ENCODE assay signal across 9 cellular contexts in the genomic region with DNA sequence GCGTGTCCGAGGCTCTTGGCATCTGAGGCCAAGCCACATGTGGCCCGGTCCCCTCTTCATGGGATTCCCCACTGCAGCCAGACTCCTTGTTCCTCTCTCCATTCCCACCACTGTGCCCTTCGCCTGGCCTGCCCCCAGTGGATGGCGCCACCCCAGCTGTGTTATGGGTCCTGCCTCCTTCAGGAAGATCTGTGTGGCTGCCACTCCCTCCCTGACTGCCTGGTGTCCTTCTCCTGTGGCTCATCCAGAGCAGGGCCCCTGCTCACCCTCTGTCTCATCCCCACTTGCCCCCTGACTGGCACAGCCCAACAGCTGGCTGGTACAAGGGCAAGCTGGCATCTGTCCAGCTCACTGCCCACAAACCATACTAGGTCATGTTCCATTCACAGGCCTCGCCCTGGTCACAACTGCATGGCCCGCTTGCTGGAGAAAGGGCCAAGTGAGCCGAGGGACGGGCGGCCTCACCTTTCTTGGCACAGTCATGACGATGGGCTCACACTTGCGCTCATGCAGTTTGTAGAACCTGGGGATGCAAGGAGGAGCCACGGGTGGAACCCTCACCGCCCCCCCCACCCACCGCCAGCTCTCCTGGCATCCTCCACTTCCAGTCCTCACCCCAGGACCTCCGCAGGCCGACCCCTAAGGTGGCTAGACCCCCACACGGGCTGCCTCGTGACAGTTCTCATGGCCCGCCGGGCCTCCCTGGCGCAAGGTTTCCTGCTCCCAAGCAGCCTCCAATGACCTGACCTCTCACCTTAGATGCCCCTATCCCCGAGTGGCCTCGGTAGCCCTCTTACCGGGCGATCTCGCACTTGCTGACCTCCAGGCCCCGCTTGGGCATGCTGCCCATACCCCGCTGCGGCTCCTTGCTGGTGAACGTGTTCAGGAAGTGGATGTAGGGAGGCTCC. TPM values are rescaled to one million over a fixed set of nuclear protein-coding genes. Genes with fewer than 3 reads are reported as not detected.
A peak's percentile ranks its signal among the peaks of the same experiment; 100 is the strongest.
DNase-seq lines count a peak whose midpoint lies in the region; ATAC-seq, FAIRE-seq and TF ChIP-seq lines count a peak whose summit lies in the region.
"Had no signal": no experiment of that assay in that cellular context is flagged by ENCODE, and none has a peak within 500 bp of the region (broad histone marks: within the 10 kb centered on the region; RNA-seq: fewer than 3 reads in every experiment).

No MANE protein-coding gene starts in this region.

- no peaks in the 10 kb centered on the region for H3K36me3 ChIP-seq in ovary

- H3K27ac ChIP-seq in A549 (no peak overlapping the region; a peak in 1 of 6 replicates), dorsolateral prefrontal cortex (peak overlapping the region in 46 of 59 donors; percentile 1 to 74 (median 42)), ovary (no peak overlapping the region)

- peak in 1 of 2 experiments; percentile 25; a peak in 1 of 5 replicates for TF ChIP-seq RAD21 in A549 (conservative IDR thresholded peaks at IDR 0.05 in 1 of 2, IDR thresholded peaks at IDR 0.05 in 1 of 2)

- TF ChIP-seq POLR2A in A549 (IDR thresholded peaks at IDR 0.05; ENCODE audit: low read length) (no peak), ovary (IDR thresholded peaks at IDR 0.05) (no peak)

- H3K9me3 ChIP-seq in A549 (no peaks in the 10 kb centered on the region), ovary (no peaks in the 10 kb centered on the region)

- H3K4me1 ChIP-seq in A549 (peaks cover 26% of the 10 kb centered on the region), ovary (ENCODE audit: insufficient read depth) (peaks cover 4% of the 10 kb centered on the region)

- FAIRE-seq in A549 (lab: Jason Lieb, UNC): no peak

- intact Hi-C loops in dorsolateral prefrontal cortex (cut with DNase I): loop anchor here in 1 of 2 donors (10.0 kb wide), 1 partner anchor 65 kb away; a partner anchor contains a TSS
- intact Hi-C loops in ovary (cut with DNase I): loop anchor here in 1 of 4 donors (10.0 kb wide), 1 partner anchor 65 kb away; a partner anchor contains a TSS

- DNase-seq in A549 (ENCODE audit: low read depth in 1 of 2, low spot score in 1 of 2) (peak; percentile 53 to 68), GM10266 (ENCODE audit: extremely low spot score) (no peak), RKO (ENCODE audit: low spot score) (peak; percentile 47), dorsolateral prefrontal cortex (no peak), ovary (peak in 3 of 5 donors; percentile 52 to 59 (median 53)), NCI-H146 (lab: John Stamatoyannopoulos, UW) (no peak), DMS153 (lab: John Stamatoyannopoulos, UW) (no peak)

- TF ChIP-seq EP300 in A549 (IDR thresholded peaks at IDR 0.05): no peak
- TF ChIP-seq EP300 in ovary (IDR thresholded peaks at IDR 0.05): no peak

- H3K4me2 ChIP-seq in A549: no peak overlapping the region

- H3K27me3 ChIP-seq in dorsolateral prefrontal cortex: no peaks in the 10 kb centered on the region
- H3K27me3 ChIP-seq in ovary: no peaks in the 10 kb centered on the region

- WGBS in A549 (ENCODE audit: missing lambda C conversion rate): 89% methylated on average over 27 of the region's 31 CpGs
- WGBS in ovary, 3 donors: 67 to 71% (median 71%) methylated on average over 31 of the region's 31 CpGs

- H3K4me3 ChIP-seq in A549 (no peak overlapping the region), dorsolateral prefrontal cortex (peak overlapping the region in 1 of 59 donors; percentile 6), ovary (no peak overlapping the region)

- peak; percentile 29; the same call in 2 of the 3 replicates for TF ChIP-seq CTCF in A549 (IDR thresholded peaks at IDR 0.05)
- TF ChIP-seq CTCF in GM10266 (IDR thresholded peaks at IDR 0.05; ENCODE audit: control insufficient read depth, insufficient read depth, low read depth, missing control alignments): peak; percentile 55
- TF ChIP-seq CTCF in dorsolateral prefrontal cortex (IDR thresholded peaks at IDR 0.05 in 54 of 56, conservative IDR thresholded peaks at IDR 0.05 in 2 of 56; ENCODE audit: low read depth in 1 of 56, partially characterized antibody in 56 of 56): peak in 6 of 56 donors; percentile 12 to 23 (median 17)
- no peak for TF ChIP-seq CTCF in ovary (IDR thresholded peaks at IDR 0.05)

- CTCF ChIA-PET in A549 (lab: Yijun Ruan, JAX): interaction anchor here (0.6 to 1.6 kb wide), 9 partner anchors 10 to 54 kb away, joined by 3 to 5 read pairs (median 3); a partner anchor contains a TSS

- POLR2A ChIA-PET in A549 (lab: Yijun Ruan, JAX): interaction anchor here (1.2 to 2.8 kb wide), 4 partner anchors 11 to 38 kb away, joined by 3 to 12 read pairs (median 4); a partner anchor contains a TSS

- ATAC-seq in A549 (peak; percentile 30 to 66; a peak in 5 of 6 replicates), HG03039 (IDR thresholded peaks at IDR 0.05; ENCODE audit: unreplicated experiment) (no peak)

TF ChIP-seq in A549, 52 proteins besides CTCF, POLR2A, EP300 and RAD21:
- TF ChIP-seq GATA3 (IDR thresholded peaks at IDR 0.05; ENCODE audit: borderline replicate concordance) (no peak), RFX5 (IDR thresholded peaks at IDR 0.05) (no peak), HDAC2 (IDR thresholded peaks at IDR 0.05) (no peak), RARB (CRISPR knock-in tag; IDR thresholded peaks at IDR 0.05) (no peak), FOSL2 (IDR thresholded peaks at IDR 0.05) (no peak), FOSL2 (CRISPR knock-in tag; IDR thresholded peaks at IDR 0.05) (no peak)

RNA-seq across cellular contexts. Expression of a gene that starts 2.1 kb away (rescaled TPM):
- polyA plus RNA-seq in A549 (2011; rRNA removed) (0.19 and 0.34 TPM in 2 replicates), A549 (2017; fragmentation: RNase III; extraction: RNeasy Plus Mini Kit Qiagen cat#74134 plus additional on column Dnase treatment) (0.25 to 0.56 TPM (median 0.36 TPM) in 3 replicates), ovary (1 to 10 TPM in 1 of 2 donors, not detected in 1; 7.2 TPM)
- polyA plus RNA-seq in A549 (2012; cell fraction: cytosol; rRNA removed): 1.0 and 1.1 TPM in 2 replicates
- 6.2 and 11.0 TPM in 2 replicates for polyA plus RNA-seq in A549 (2012; cell fraction: nucleus; rRNA removed)
- polyA minus RNA-seq in A549 (2011; rRNA and poly(A)+ RNA removed): 0.25 TPM in 1 of 2 replicates, not detected in the other
- total RNA-seq in dorsolateral prefrontal cortex (1 to 10 TPM in 83 of 120 experiments, under 1 TPM in 23, not detected in 14; 0.41 to 5.3 (median 1.8) TPM), ovary (10 to 100 TPM in 1 of 7 donors, 1 to 10 TPM in 6; 2.4 to 10.7 (median 3.2) TPM)

RNA-seq across cellular contexts. Expression of a gene that starts 3.7 kb away (rescaled TPM):
- polyA plus RNA-seq in A549 (2011; rRNA removed): 34.6 and 38.0 TPM in 2 replicates
- 87.1 and 110 TPM in 2 replicates for polyA plus RNA-seq in A549 (2012; cell fraction: cytosol; rRNA removed)
- polyA plus RNA-seq in A549 (2012; cell fraction: nucleus; rRNA removed): 110 and 189 TPM in 2 replicates
- polyA plus RNA-seq in A549 (2017; fragmentation: RNase III; extraction: RNeasy Plus Mini Kit Qiagen cat#74134 plus additional on column Dnase treatment): 37.9 to 46.0 TPM (median 44.2 TPM) in 3 replicates
- polyA minus RNA-seq in A549 (2011; rRNA and poly(A)+ RNA removed): 31.3 and 58.1 TPM in 2 replicates
- 10 to 100 TPM; 24.6 to 72.2 (median 38.4) TPM for total RNA-seq in dorsolateral prefrontal cortex
- total RNA-seq in ovary: 10 to 100 TPM; 31.1 to 80.5 (median 60.8) TPM
- polyA plus RNA-seq in ovary: 10 to 100 TPM in 1 of 2 donors, 1 to 10 TPM in 1; 2.8 to 74.3 TPM

RNA-seq across cellular contexts. Expression of a gene that starts 11.3 kb away (rescaled TPM):
- polyA plus RNA-seq in A549 (2011; rRNA removed): 34.6 and 40.9 TPM in 2 replicates
- polyA plus RNA-seq in A549 (2012; cell fraction: cytosol; rRNA removed): 62.6 and 76.3 TPM in 2 replicates
- polyA plus RNA-seq in A549 (2012; cell fraction: nucleus; rRNA removed): 84.6 and 97.2 TPM in 2 replicates
- polyA plus RNA-seq in A549 (2017; fragmentation: RNase III; extraction: RNeasy Plus Mini Kit Qiagen cat#74134 plus additional on column Dnase treatment): 45.4 to 49.2 TPM (median 47.9 TPM) in 3 replicates
- polyA minus RNA-seq in A549 (2011; rRNA and poly(A)+ RNA removed): 46.6 and 50.6 TPM in 2 replicates
- 10 to 100 TPM; 13.4 to 47.4 (median 28.2) TPM for total RNA-seq in dorsolateral prefrontal cortex
- total RNA-seq in ovary: 10 to 100 TPM; 24.8 to 38.6 (median 33.1) TPM
- polyA plus RNA-seq in ovary: 10 to 100 TPM; 10.4 to 38.2 TPM

RNA-seq across cellular contexts. Expression of a gene that starts 13.0 kb away (rescaled TPM):
- polyA plus RNA-seq in A549 (2011; rRNA removed) (not detected in 2 replicates), A549 (2017; fragmentation: RNase III; extraction: RNeasy Plus Mini Kit Qiagen cat#74134 plus additional on column Dnase treatment) (not detected in 3 replicates), ovary (not detected)
- polyA plus RNA-seq in A549 (2012; cell fraction: cytosol; rRNA removed): not detected in 2 replicates
- not detected in 2 replicates for polyA plus RNA-seq in A549 (2012; cell fraction: nucleus; rRNA removed)
- polyA minus RNA-seq in A549 (2011; rRNA and poly(A)+ RNA removed): 0.34 TPM in 1 of 2 replicates, not detected in the other
- total RNA-seq in dorsolateral prefrontal cortex (under 1 TPM in 4 of 120 experiments, not detected in 116; 0.33 to 0.60 (median 0.42) TPM), ovary (under 1 TPM in 1 of 7 donors, not detected in 6; 0.15 TPM)
- total RNA-seq: subcutaneous adipose tissue had no signal

RNA-seq across cellular contexts. Expression of a gene that starts 15.6 kb away (rescaled TPM):
- not detected in 2 replicates for polyA plus RNA-seq in A549 (2011; rRNA removed)
- not detected in 2 replicates for polyA plus RNA-seq in A549 (2012; cell fraction: cytosol; rRNA removed)
- polyA plus RNA-seq in A549 (2012; cell fraction: nucleus; rRNA removed): 0.02 TPM in 1 of 2 replicates, not detected in the other
- not detected in 3 replicates for polyA plus RNA-seq in A549 (2017; fragmentation: RNase III; extraction: RNeasy Plus Mini Kit Qiagen cat#74134 plus additional on column Dnase treatment)
- polyA minus RNA-seq in A549 (2011; rRNA and poly(A)+ RNA removed): not detected in 2 replicates
- total RNA-seq in dorsolateral prefrontal cortex: 1 to 10 TPM in 58 of 120 experiments, under 1 TPM in 51, not detected in 11; 0.18 to 3.8 (median 1.1) TPM
- 1 to 10 TPM in 4 of 7 donors, under 1 TPM in 2, not detected in 1; 0.13 to 2.1 (median 1.2) TPM for total RNA-seq in ovary
- under 1 TPM; 0.62 to 0.92 TPM for polyA plus RNA-seq in ovary

Comparison
In these comparisons a context has a peak if more than half of its experiments do, and no peak if none do; other contexts are left out.
1. DNase-seq: peak in A549 (2 of 2), RKO (single experiment) and ovary (3 of 5); none in GM10266 (single experiment), dorsolateral prefrontal cortex (0 of 10), NCI-H146 (single experiment) and DMS153 (single experiment).
2. H3K27ac ChIP-seq: peak in dorsolateral prefrontal cortex (46 of 59); none in A549 (0 of 2) and ovary (0 of 2).
3. CTCF ChIP-seq: peak in A549 (single experiment) and GM10266 (single experiment); none in ovary (0 of 3).